In the genomic region with DNA sequence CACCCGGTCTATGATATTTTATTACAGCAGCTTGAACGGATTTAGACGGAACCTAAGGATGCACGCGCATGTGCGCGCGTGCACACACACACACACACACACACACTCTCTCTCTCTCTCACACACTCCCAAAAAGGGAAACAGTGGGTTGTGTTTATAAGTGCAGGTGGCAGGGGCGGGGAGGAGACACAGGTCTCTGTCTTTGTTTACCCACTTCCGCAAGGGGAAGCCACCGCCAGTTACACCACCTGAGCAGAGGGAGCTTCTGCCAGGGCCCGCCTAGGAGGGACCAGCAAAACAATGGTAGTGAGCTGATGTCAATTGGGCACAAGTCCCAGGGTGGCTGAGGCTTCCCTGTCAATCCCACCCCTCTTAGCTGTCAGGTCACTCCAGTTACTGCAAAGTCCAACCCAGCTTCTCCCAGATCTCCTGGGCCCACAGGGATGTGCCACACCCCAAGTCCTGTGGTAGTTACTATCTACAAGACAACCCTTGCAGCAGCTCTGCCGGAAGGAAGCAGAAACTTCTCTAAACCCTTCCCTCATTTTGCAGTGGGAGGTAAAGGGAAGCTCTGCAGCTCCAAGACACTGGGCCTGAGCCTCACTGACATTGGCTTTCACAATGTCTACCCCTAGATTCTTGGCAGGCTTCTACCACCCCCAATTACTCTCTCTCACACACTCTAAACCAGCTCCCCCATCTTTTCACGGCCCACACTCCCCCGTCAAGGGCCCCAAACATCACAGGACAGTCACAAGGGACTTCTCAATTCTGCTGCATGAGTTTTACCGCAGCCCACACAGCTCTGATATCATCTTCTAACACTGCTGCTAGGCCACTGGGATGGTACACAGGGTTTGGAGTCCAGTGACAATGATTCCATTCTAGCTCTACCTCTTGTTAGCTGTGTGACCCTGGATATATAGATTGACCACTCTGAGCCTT, we compare ENCODE assay signal across 9 cellular contexts. TPM values are rescaled to one million over a fixed set of nuclear protein-coding genes. Genes with fewer than 3 reads are reported as not detected.
A peak's percentile ranks its signal among the peaks of the same experiment; 100 is the strongest.
DNase-seq lines count a peak whose midpoint lies in the region; ATAC-seq and TF ChIP-seq lines count a peak whose summit lies in the region.
"Had no signal": no experiment of that assay in that cellular context is flagged by ENCODE, and none has a peak within 500 bp of the region (broad histone marks: within the 10 kb centered on the region; RNA-seq: fewer than 3 reads in every experiment).

No MANE protein-coding gene starts in this region.

- H3K4me1 Mint-ChIP-seq in MCF 10A (ENCODE audit: insufficient read depth, unreplicated experiment) (peaks cover 11% of the 10 kb centered on the region), natural killer cell (peaks cover 84 to 88% of the 10 kb centered on the region in 2 donors)

- no peak overlapping the region for H3K4me3 ChIP-seq in breast epithelium

- no peak for TF ChIP-seq POLR2A in breast epithelium (IDR thresholded peaks at IDR 0.05)

- no peaks in the 10 kb centered on the region for H3K36me3 ChIP-seq in breast epithelium

- POLR2A ChIA-PET in MCF 10A (lab: Yijun Ruan, JAX): interaction anchor here (1.0 kb wide), 1 partner anchor 14 kb away, joined by 6 read pairs; no protein-coding TSS in a partner anchor

- peaks cover 0 to 15% of the 10 kb centered on the region in 2 donors for H3K4me1 ChIP-seq in breast epithelium

- H3K9me3 Mint-ChIP-seq in MCF 10A (ENCODE audit: unreplicated experiment) (peaks cover 9% of the 10 kb centered on the region), natural killer cell (no peaks in the 10 kb centered on the region)

- BruUV-seq in MCF 10A (replicated peaks; lab: Mats Ljungman, UMichigan): no TSS peak

- H3K9me3 ChIP-seq in breast epithelium: no peaks in the 10 kb centered on the region

- no peak for TF ChIP-seq CTCF in breast epithelium (IDR thresholded peaks at IDR 0.05)
- TF ChIP-seq CTCF in MCF 10A (IDR thresholded peaks at IDR 0.05; ENCODE audit: unreplicated experiment): no peak
- no peak for TF ChIP-seq CTCF in natural killer cell (IDR thresholded peaks at IDR 0.05)

- H3K36me3 Mint-ChIP-seq in MCF 10A (ENCODE audit: insufficient read depth, unreplicated experiment) (peaks cover 13% of the 10 kb centered on the region), natural killer cell (no peaks in the 10 kb centered on the region)

- peak in 1 of 2 donors; percentile 52 for DNase-seq in breast epithelium (ENCODE audit: low spot score in 2 of 2)
- DNase-seq in MCF 10A (ENCODE audit: unreplicated experiment): no peak
- DNase-seq in SIG-M5 treated with dmso at 0.1 percent for 504 hours (lab: John Stamatoyannopoulos, UW; ENCODE audit: unreplicated experiment): peak; percentile 54
- DNase-seq in activated naive CD4-positive, alpha-beta T cell treated with anti-CD3 and anti-CD28 coated beads, Interleukin-2, amount 50 U/mL, for 16 hours: peak; percentile 57
- peak; percentile 39 for DNase-seq in natural killer cell
- no peak for DNase-seq in OCI-M2 (lab: John Stamatoyannopoulos, UW; ENCODE audit: unreplicated experiment)
- no peak for DNase-seq in D341Med (ENCODE audit: low spot score)

- no peak overlapping the region for H3K4me3 Mint-ChIP-seq in MCF 10A (ENCODE audit: unreplicated experiment)
- H3K4me3 Mint-ChIP-seq in natural killer cell: peak overlapping the region; percentile 69

- CTCF ChIA-PET in MCF 10A (lab: Yijun Ruan, JAX): interaction anchor here (1.0 kb wide), 1 partner anchor 9 kb away, joined by 5 read pairs; no protein-coding TSS in a partner anchor

- intact Hi-C loops in breast epithelium (cut with DNase I; ENCODE audit: low total_unique reads): no loop called here
- intact Hi-C loops in MCF 10A (cut with micrococcal nuclease): no loop called here
- intact Hi-C loops in natural killer cell (cut with micrococcal nuclease): no loop called here

- ATAC-seq in HG03139 (IDR thresholded peaks at IDR 0.05; ENCODE audit: unreplicated experiment) (peak; percentile 83), natural killer cell (peak; percentile 58 to 80 (median 71))

- no peaks in the 10 kb centered on the region for H3K27me3 ChIP-seq in breast epithelium

- H3K27ac Mint-ChIP-seq in MCF 10A (ENCODE audit: low read depth, unreplicated experiment) (no peak overlapping the region), natural killer cell (peak overlapping the region; percentile 77 to 86)

- peak overlapping the region; percentile 70 to 84 for H3K27ac ChIP-seq in breast epithelium

- H3K27me3 Mint-ChIP-seq in MCF 10A (ENCODE audit: insufficient read depth, unreplicated experiment) (no peaks in the 10 kb centered on the region), natural killer cell (ENCODE audit: low read depth in 2 of 2) (no peaks in the 10 kb centered on the region)

RNA-seq across cellular contexts. Expression of a gene that starts 17.6 kb away (rescaled TPM):
- total RNA-seq in breast epithelium (100 to 1,000 TPM in 1 of 3 donors, 10 to 100 TPM in 2; 83.3 to 102 (median 93.4) TPM), MCF 10A (2022) (68.5 and 93.8 TPM in 2 replicates), natural killer cell (100 to 1,000 TPM; 213 to 264 (median 245) TPM)

RNA-seq across cellular contexts. Expression of a gene that starts 55.2 kb away (rescaled TPM):
- 10 to 100 TPM in 2 of 3 donors, 1 to 10 TPM in 1; 7.5 to 66.2 (median 13.4) TPM for total RNA-seq in breast epithelium
- 0.93 and 1.0 TPM in 2 replicates for total RNA-seq in MCF 10A (2022)
- not detected for total RNA-seq in natural killer cell
- total RNA-seq: bronchial epithelial cell had no signal

Comparison
In these comparisons a context has a peak if more than half of its experiments do, and no peak if none do; other contexts are left out.
1. DNase-seq: peak in SIG-M5 treated with dmso at 0.1 percent for 504 hours (single experiment), activated naive CD4-positive, alpha-beta T cell treated with anti-CD3 and anti-CD28 coated beads, Interleukin-2, amount 50 U/mL, for 16 hours (single experiment) and natural killer cell (single experiment); none in MCF 10A (single experiment), OCI-M2 (single experiment) and D341Med (single experiment).